Comparison of ENCODE assay signal across 10 cellular contexts in the genomic region with DNA sequence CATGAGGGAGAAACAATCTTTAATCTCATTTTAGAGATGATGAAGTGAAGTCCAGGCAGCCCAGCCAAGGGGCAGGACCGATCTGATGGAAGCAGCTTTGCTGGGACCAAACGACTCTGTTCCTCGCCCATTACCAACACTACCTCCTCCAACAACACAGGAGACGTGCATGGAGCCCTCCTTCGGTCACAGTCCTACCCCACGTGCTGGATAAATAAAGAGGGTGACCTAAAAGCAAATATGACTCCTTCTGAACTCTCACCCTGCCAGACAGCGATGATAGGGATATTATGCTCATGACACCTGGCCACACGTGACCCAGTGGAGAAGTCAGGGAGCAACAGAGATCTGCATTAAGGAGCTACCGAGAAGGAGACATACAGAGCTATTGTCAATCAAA. TPM values are rescaled to one million over a fixed set of nuclear protein-coding genes. Genes with fewer than 3 reads are reported as not detected.
DNase-seq lines count a peak whose midpoint lies in the region; ATAC-seq and TF ChIP-seq lines count a peak whose summit lies in the region.
"Had no signal": no experiment of that assay in that cellular context is flagged by ENCODE, and none has a peak within 500 bp of the region (broad histone marks: within the 10 kb centered on the region; RNA-seq: fewer than 3 reads in every experiment).

No MANE protein-coding gene starts in this region.

- peaks cover 0 to 8% (median 0%) of the 10 kb centered on the region in 3 donors for H3K4me1 Mint-ChIP-seq in CD8-positive, alpha-beta memory T cell
- peaks cover 5% of the 10 kb centered on the region for H3K4me1 Mint-ChIP-seq in glutamatergic neuron (ENCODE audit: low read depth, unreplicated experiment)

- no peak for DNase-seq in CD8-positive, alpha-beta memory T cell
- peak in 1 of 3 donors; percentile 51 for DNase-seq in Peyer's patch
- DNase-seq in esophagus muscularis mucosa (ENCODE audit: extremely low spot score) = no peak
- DNase-seq in glutamatergic neuron = no peak
- DNase-seq in SIG-M5 treated with dmso at 0.1 percent for 504 hours (lab: John Stamatoyannopoulos, UW; ENCODE audit: unreplicated experiment) = no peak

- 17% methylated on average over 7 of the region's 9 CpGs for WGBS in esophagus muscularis mucosa

- POLR2A ChIA-PET in CD8-positive, alpha-beta memory T cell (lab: Charles Lee) = interaction anchor here (0.5 kb wide), 1 partner anchor 398 kb away, joined by 3 read pairs; no protein-coding TSS in a partner anchor

- intact Hi-C loops in esophagus muscularis mucosa (cut with DNase I) = no loop called here

- H3K27ac ChIP-seq in CD8-positive, alpha-beta memory T cell (ENCODE audit: low read depth, low read length) = no peak overlapping the region
- peak overlapping the region; percentile 65 to 89 (median 76) for H3K27ac ChIP-seq in Peyer's patch
- H3K27ac ChIP-seq in esophagus muscularis mucosa (replicated peaks in 1 of 4) = peak overlapping the region; percentile 92 to 94 (median 94)
- H3K27ac ChIP-seq in parathyroid adenoma = peak overlapping the region; percentile 76
- H3K27ac ChIP-seq: neutrophil had no signal

- H3K36me3 Mint-ChIP-seq in CD8-positive, alpha-beta memory T cell = peaks cover 0 to 8% (median 4%) of the 10 kb centered on the region in 3 donors
- no peaks in the 10 kb centered on the region for H3K36me3 Mint-ChIP-seq in glutamatergic neuron (ENCODE audit: unreplicated experiment)

- TF ChIP-seq EP300 in esophagus muscularis mucosa (IDR thresholded peaks at IDR 0.05) = no peak

- H3K27me3 Mint-ChIP-seq in CD8-positive, alpha-beta memory T cell = peaks cover 18 to 38% of the 10 kb centered on the region in 2 donors
- peaks cover 7% of the 10 kb centered on the region for H3K27me3 Mint-ChIP-seq in glutamatergic neuron (ENCODE audit: unreplicated experiment)

- no peaks in the 10 kb centered on the region for H3K79me2 ChIP-seq in parathyroid adenoma

- H3K9ac ChIP-seq in parathyroid adenoma = no peak overlapping the region

- no peaks in the 10 kb centered on the region for H3K9me3 ChIP-seq in CD8-positive, alpha-beta memory T cell (ENCODE audit: low read length)
- H3K9me3 ChIP-seq in Peyer's patch (no peaks in the 10 kb centered on the region), esophagus muscularis mucosa (no peaks in the 10 kb centered on the region), parathyroid adenoma (ENCODE audit: control insufficient read depth, low read length) (no peaks in the 10 kb centered on the region)
- H3K9me3 ChIP-seq: neutrophil had no signal

- TF ChIP-seq CTCF in Peyer's patch (IDR thresholded peaks at IDR 0.05) (no peak), esophagus muscularis mucosa (IDR thresholded peaks at IDR 0.05) (no peak), parathyroid adenoma (IDR thresholded peaks at IDR 0.05) (no peak), glutamatergic neuron (IDR thresholded peaks at IDR 0.05; ENCODE audit: partially characterized antibody, unreplicated experiment) (no peak)

- peak overlapping the region in 3 of 8 donors; percentile 22 to 51 (median 28) for H3K27ac Mint-ChIP-seq in CD8-positive, alpha-beta memory T cell
- no peak overlapping the region for H3K27ac Mint-ChIP-seq in glutamatergic neuron (ENCODE audit: unreplicated experiment)

- peak overlapping the region; percentile 93 for H2AFZ ChIP-seq in parathyroid adenoma

- H3K4me3 Mint-ChIP-seq in CD8-positive, alpha-beta memory T cell = peak overlapping the region in 4 of 7 donors; percentile 39 to 71 (median 58)
- H3K4me3 Mint-ChIP-seq in glutamatergic neuron (ENCODE audit: unreplicated experiment) = no peak overlapping the region

- H3K4me3 ChIP-seq in CD8-positive, alpha-beta memory T cell (ENCODE audit: low read length) = no peak overlapping the region
- H3K4me3 ChIP-seq in Peyer's patch = peak overlapping the region; percentile 26 to 42 (median 36)
- peak overlapping the region; percentile 46 to 60 (median 53) for H3K4me3 ChIP-seq in esophagus muscularis mucosa
- no peak overlapping the region for H3K4me3 ChIP-seq in parathyroid adenoma (ENCODE audit: low read depth, low read length)

- H3K36me3 ChIP-seq in CD8-positive, alpha-beta memory T cell (ENCODE audit: insufficient read depth, low read length) = no peaks in the 10 kb centered on the region
- H3K36me3 ChIP-seq in Peyer's patch = no peaks in the 10 kb centered on the region
- H3K36me3 ChIP-seq in esophagus muscularis mucosa = no peaks in the 10 kb centered on the region
- no peaks in the 10 kb centered on the region for H3K36me3 ChIP-seq in parathyroid adenoma (ENCODE audit: control insufficient read depth, insufficient read depth, low read length)
- H3K36me3 ChIP-seq: neutrophil had no signal

- TF ChIP-seq POLR2A in Peyer's patch (IDR thresholded peaks at IDR 0.05) = no peak
- no peak for TF ChIP-seq POLR2A in esophagus muscularis mucosa (IDR thresholded peaks at IDR 0.05; ENCODE audit: low read depth)

- ATAC-seq in HG02938 (IDR thresholded peaks at IDR 0.05; ENCODE audit: unreplicated experiment) (no peak), HG02588 (IDR thresholded peaks at IDR 0.05; ENCODE audit: unreplicated experiment) (no peak)

- H3K9me3 Mint-ChIP-seq in CD8-positive, alpha-beta memory T cell = no peaks in the 10 kb centered on the region
- peaks cover 2% of the 10 kb centered on the region for H3K9me3 Mint-ChIP-seq in glutamatergic neuron (ENCODE audit: unreplicated experiment)

- no peaks in the 10 kb centered on the region for H3K27me3 ChIP-seq in CD8-positive, alpha-beta memory T cell (ENCODE audit: insufficient read depth, low read length, poor library complexity, severe bottlenecking)
- H3K27me3 ChIP-seq in Peyer's patch = no peaks in the 10 kb centered on the region
- H3K27me3 ChIP-seq in esophagus muscularis mucosa = no peaks in the 10 kb centered on the region
- no peaks in the 10 kb centered on the region for H3K27me3 ChIP-seq in parathyroid adenoma (ENCODE audit: control insufficient read depth, insufficient read depth, low read length)

- CTCF ChIA-PET in CD8-positive, alpha-beta memory T cell (lab: Charles Lee) = interaction anchor here (1.2 to 1.8 kb wide), 2 partner anchors 20 to 114 kb away, joined by 3 to 6 read pairs; no protein-coding TSS in a partner anchor

- H3K4me1 ChIP-seq in CD8-positive, alpha-beta memory T cell (ENCODE audit: insufficient read depth, low read length) = peaks cover 10% of the 10 kb centered on the region
- H3K4me1 ChIP-seq in Peyer's patch = peaks cover 2 to 39% (median 12%) of the 10 kb centered on the region in 4 donors
- H3K4me1 ChIP-seq in esophagus muscularis mucosa = peaks cover 44 to 73% (median 58%) of the 10 kb centered on the region in 4 donors
- H3K4me1 ChIP-seq in parathyroid adenoma = peaks cover 11% of the 10 kb centered on the region

- peak overlapping the region; percentile 22 for H3K4me2 ChIP-seq in parathyroid adenoma (ENCODE audit: low read length)

RNA-seq across cellular contexts. Expression of gene SCGB1A1, which starts 26.0 kb away (rescaled TPM):
- total RNA-seq in CD8-positive, alpha-beta memory T cell = not detected
- polyA plus RNA-seq in CD8-positive, alpha-beta memory T cell = not detected
- total RNA-seq in Peyer's patch (not detected), esophagus muscularis mucosa (1 to 10 TPM in 1 of 4 donors, not detected in 3; 3.0 TPM), glutamatergic neuron (ENCODE audit: unreplicated experiment) (not detected)
- total RNA-seq: LHCN-M2 had no signal

Comparison
In these comparisons a context has a peak if more than half of its experiments do, and no peak if none do; other contexts are left out.
1. H3K4me3 ChIP-seq: peak in Peyer's patch (4 of 4) and esophagus muscularis mucosa (4 of 4); none in CD8-positive, alpha-beta memory T cell (single experiment) and parathyroid adenoma (single experiment).